In genomic region chr7:41785840-41786239, GRCh38 we compare ENCODE assay signal across 28 cellular contexts.
"Had no signal": no experiment of that assay in that cellular context is flagged by ENCODE, and none has a peak within 500 bp of the region (broad histone marks: within the 10 kb centered on the region; RNA-seq: fewer than 3 reads in every experiment).

No MANE protein-coding gene starts in this region.

- H3K4me3 ChIP-seq: lower lobe of right lung, pancreas, prostate gland, sigmoid colon, stomach, thoracic aorta, tibial artery, upper lobe of right lung had no signal

- H3K27me3 ChIP-seq: pancreas, sigmoid colon, stomach, tibial artery, upper lobe of right lung had no signal

- H3K9me3 ChIP-seq: lower lobe of right lung, pancreas, prostate gland, sigmoid colon, stomach, thoracic aorta, tibial artery, upper lobe of right lung had no signal

- ATAC-seq: left colon; naive thymus-derived CD8-positive, alpha-beta T cell; right cardiac atrium; stimulated activated naive B cell treated with anti-CD40 and anti-IgM and Interleukin-4, amounts not matched to agents 10 μg/mL and 1 μg/mL and 100 μg/mL, for 72 hours; stimulated activated naive CD8-positive, alpha-beta T cell treated with anti-CD3 and anti-CD28 coated beads, Interleukin-15, Interleukin-2, amounts not matched to agents 100 U/mL and 50 U/mL, for 24 hours had no signal

- H3K27me3 Mint-ChIP-seq: stimulated activated naive B cell treated with anti-CD40 and anti-IgM and Interleukin-4, amounts not matched to agents 10 μg/mL and 1 μg/mL and 100 μg/mL, for 72 hours had no signal

- H3K4me1 Mint-ChIP-seq: immature natural killer cell had no signal

- H3K4me3 Mint-ChIP-seq: immature natural killer cell; naive thymus-derived CD8-positive, alpha-beta T cell; stimulated activated naive B cell treated with anti-CD40 and anti-IgM and Interleukin-4, amounts not matched to agents 10 μg/mL and 1 μg/mL and 100 μg/mL, for 72 hours had no signal

- H3K9me3 Mint-ChIP-seq: naive thymus-derived CD8-positive, alpha-beta T cell; stimulated activated naive B cell treated with anti-CD40 and anti-IgM and Interleukin-4, amounts not matched to agents 10 μg/mL and 1 μg/mL and 100 μg/mL, for 72 hours had no signal

- H3K36me3 Mint-ChIP-seq: immature natural killer cell; naive thymus-derived CD8-positive, alpha-beta T cell; stimulated activated naive B cell treated with anti-CD40 and anti-IgM and Interleukin-4, amounts not matched to agents 10 μg/mL and 1 μg/mL and 100 μg/mL, for 72 hours had no signal

- DNase-seq: head of caudate nucleus; hippocampal formation; immature natural killer cell; kidney; left colon; left ventricle myocardium superior; lower lobe of right lung; mammary epithelial cell; mesenchymal stem cell; naive thymus-derived CD8-positive, alpha-beta T cell; pancreas; posterior cingulate gyrus; retina; right cardiac atrium; sigmoid colon; small intestine; stimulated activated CD4-positive, alpha-beta T cell treated with anti-CD3 and anti-CD28 coated beads, Interleukin-12 subunit alpha, Interleukin-12 subunit beta, amount 100 ng/mL, for 4 hours; stimulated activated CD4-positive, alpha-beta T cell treated with anti-CD3 and anti-CD28 coated beads, Interleukin-15, amount 100 ng/mL, for 24 hours; stimulated activated CD4-positive, alpha-beta T cell treated with anti-CD3 and anti-CD28 coated beads, Interleukin-2, amount 100 ng/mL, for 24 hours; stimulated activated CD4-positive, alpha-beta T cell treated with anti-CD3 and anti-CD28 coated beads, Interleukin-4, amount 100 ng/mL, for 1 hour; stimulated activated naive B cell treated with anti-CD40 and anti-IgM and Interleukin-4, amounts not matched to agents 10 μg/mL and 1 μg/mL and 100 μg/mL, for 72 hours; stimulated activated naive CD8-positive, alpha-beta T cell treated with anti-CD3 and anti-CD28 coated beads, Interleukin-15, Interleukin-2, amounts not matched to agents 100 U/mL and 50 U/mL, for 24 hours; stomach; tibial artery; trophoblast cell; upper lobe of right lung had no signal

- H3K27ac Mint-ChIP-seq: immature natural killer cell; naive thymus-derived CD8-positive, alpha-beta T cell; stimulated activated naive B cell treated with anti-CD40 and anti-IgM and Interleukin-4, amounts not matched to agents 10 μg/mL and 1 μg/mL and 100 μg/mL, for 72 hours had no signal

- H3K4me1 ChIP-seq: lower lobe of right lung, pancreas, prostate gland, upper lobe of right lung had no signal

- H3K27ac ChIP-seq: lower lobe of right lung, pancreas, prostate gland, sigmoid colon, stomach, thoracic aorta, upper lobe of right lung had no signal

- H3K36me3 ChIP-seq: lower lobe of right lung, pancreas, prostate gland, sigmoid colon, stomach, thoracic aorta, tibial artery, upper lobe of right lung had no signal
